In the genomic region with DNA sequence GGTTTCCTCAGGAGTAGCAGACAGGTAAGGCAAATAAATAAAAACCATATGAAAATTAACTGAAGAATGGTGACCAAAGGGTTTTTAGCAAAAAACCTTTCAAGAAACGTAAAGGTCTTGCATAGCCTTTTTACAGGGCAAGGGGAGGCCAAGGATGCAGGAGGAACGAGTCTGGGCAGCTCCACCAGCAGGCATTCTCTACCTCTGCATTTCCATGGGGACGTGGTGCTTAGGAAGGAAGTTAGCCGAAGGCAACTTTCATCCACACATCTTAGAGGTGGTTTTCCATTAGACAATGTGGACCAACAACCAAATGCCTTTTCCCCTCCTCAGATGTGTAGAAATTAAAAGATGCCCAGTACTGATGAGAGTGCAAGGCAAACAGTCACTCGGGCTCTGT, we compare ENCODE assay signal across 24 cellular contexts. TPM values are rescaled to one million over a fixed set of nuclear protein-coding genes. Genes with fewer than 3 reads are reported as not detected.
DNase-seq lines count a peak whose midpoint lies in the region; TF ChIP-seq lines count a peak whose summit lies in the region.
"Had no signal": no experiment of that assay in that cellular context is flagged by ENCODE, and none has a peak within 500 bp of the region (broad histone marks: within the 10 kb centered on the region; RNA-seq: fewer than 3 reads in every experiment).

No MANE protein-coding gene starts in this region.

- 52 to 76% methylated on average over 5 of the region's 5 CpGs for WGBS in esophagus, 2 donors

- H3K4me1 Mint-ChIP-seq in nephron progenitor cell, result peaks cover 4% of the 10 kb centered on the region

- H3K4me1 ChIP-seq in esophagus (ENCODE audit: control insufficient read depth in 2 of 2, insufficient read depth in 2 of 2, low read length in 1 of 2), result peaks cover 7 to 14% of the 10 kb centered on the region in 2 donors

- H3K9me3 Mint-ChIP-seq in nephron progenitor cell, result peaks cover 10% of the 10 kb centered on the region
- H3K9me3 Mint-ChIP-seq: immature natural killer cell; natural killer cell treated with Interleukin-12 subunit alpha and Interleukin-12 subunit beta and Interleukin-15 and Interleukin-18, amount 100 ng/mL, for 72 hours had no signal

- CTCF ChIA-PET in AG04450 (lab: Charles Lee) (no interaction called here), RWPE1 (lab: Yijun Ruan, JAX) (no interaction called here)

- peak overlapping the region; percentile 12 for H3K27ac ChIP-seq in AG04450 (ENCODE audit: low read depth, low read length)
- peak overlapping the region; percentile 65; the same call in 1 of the 2 replicates for H3K27ac ChIP-seq in RWPE1
- H3K27ac ChIP-seq in esophagus (ENCODE audit: low read depth in 2 of 2, low read length in 1 of 2), result peak overlapping the region; percentile 62 to 67
- H3K27ac ChIP-seq: left lung, sigmoid colon had no signal

- peaks cover 11% of the 10 kb centered on the region for H3K27me3 Mint-ChIP-seq in nephron progenitor cell (ENCODE audit: low read depth, poor library complexity)
- H3K27me3 Mint-ChIP-seq: natural killer cell treated with Interleukin-12 subunit alpha and Interleukin-12 subunit beta and Interleukin-15 and Interleukin-18, amount 100 ng/mL, for 72 hours had no signal

- no peak overlapping the region for H3K4me3 ChIP-seq in AG04450 (ENCODE audit: low read depth, low read length)
- H3K4me3 ChIP-seq in esophagus (ENCODE audit: low read depth in 1 of 2, low read length in 2 of 2), result no peak overlapping the region
- H3K4me3 ChIP-seq in foreskin fibroblast (ENCODE audit: low read depth in 1 of 2, low read length in 2 of 2), result no peak overlapping the region
- H3K4me3 ChIP-seq: A549, left lung, sigmoid colon, stomach, tibial nerve had no signal

- H3K36me3 Mint-ChIP-seq in nephron progenitor cell (ENCODE audit: low read depth), result peaks cover 19% of the 10 kb centered on the region
- H3K36me3 Mint-ChIP-seq: natural killer cell treated with Interleukin-12 subunit alpha and Interleukin-12 subunit beta and Interleukin-15 and Interleukin-18, amount 100 ng/mL, for 72 hours had no signal

- H3K36me3 ChIP-seq in esophagus (ENCODE audit: control insufficient read depth in 2 of 2, insufficient read depth in 2 of 2, low read length in 1 of 2), result peaks cover 0 to 9% of the 10 kb centered on the region in 2 donors
- H3K36me3 ChIP-seq: sigmoid colon had no signal

- POLR2A ChIA-PET in AG04450 (lab: Yijun Ruan, JAX) (no interaction called here), RWPE1 (lab: Yijun Ruan, JAX; ENCODE audit: low non-redundant PET) (no interaction called here)

- DNase-seq in AG04450 (ENCODE audit: low read depth, low spot score) (no peak), RWPE1 (ENCODE audit: low spot score) (no peak), nephron progenitor cell (no peak), 8988T (no peak), NOMO-1 treated with dmso at 0.1 percent for 144 hours (lab: John Stamatoyannopoulos, UW; ENCODE audit: unreplicated experiment) (no peak), NCI-H1694 treated with DMSO at 0.1 percent for 48 hours (lab: John Stamatoyannopoulos, UW) (no peak), foreskin fibroblast (no peak)
- DNase-seq: activated CD4-positive, alpha-beta T cell treated with anti-CD3 and anti-CD28 coated beads, Interleukin-2, amount 50 U/mL, for 4 hours; anterior cingulate cortex; caudate nucleus; dermis blood vessel endothelial cell; GF-D8; immature natural killer cell; Kasumi-1; left lung; NCI-H187; NCI-H526 treated with DMSO at 0.1 percent for 48 hours; sigmoid colon; stomach; T1000 had no signal

- H3K27ac Mint-ChIP-seq in nephron progenitor cell, result peak overlapping the region; percentile 59
- H3K27ac Mint-ChIP-seq: natural killer cell treated with Interleukin-12 subunit alpha and Interleukin-12 subunit beta and Interleukin-15 and Interleukin-18, amount 100 ng/mL, for 72 hours had no signal

- peaks cover 3% of the 10 kb centered on the region; the same call in 1 of the 2 replicates for H3K9me3 ChIP-seq in AG04450 (ENCODE audit: control insufficient read depth, insufficient read depth, low read length)
- H3K9me3 ChIP-seq in esophagus (ENCODE audit: control insufficient read depth in 2 of 2, insufficient read depth in 1 of 2, low read depth in 1 of 2, low read length in 1 of 2), result no peaks in the 10 kb centered on the region
- H3K9me3 ChIP-seq: A549, left lung, sigmoid colon, stomach, tibial nerve had no signal

- H3K27me3 ChIP-seq in AG04450 (ENCODE audit: control insufficient read depth, insufficient read depth, low read length), result no peaks in the 10 kb centered on the region
- no peaks in the 10 kb centered on the region for H3K27me3 ChIP-seq in esophagus (ENCODE audit: control insufficient read depth in 1 of 2, insufficient read depth in 2 of 2, low read length in 2 of 2)
- H3K27me3 ChIP-seq: left lung, sigmoid colon, stomach, tibial nerve had no signal

- TF ChIP-seq CTCF in AG04450 (IDR thresholded peaks at IDR 0.05; ENCODE audit: low read depth, low read length), result no peak
- TF ChIP-seq CTCF in RWPE1 (conservative IDR thresholded peaks at IDR 0.05; ENCODE audit: low read depth), result no peak
- no peak for TF ChIP-seq CTCF in nephron progenitor cell (IDR thresholded peaks at IDR 0.05)
- TF ChIP-seq CTCF in foreskin fibroblast (IDR thresholded peaks at IDR 0.05; ENCODE audit: low read depth, low read length), result no peak

- no peak overlapping the region for H3K4me3 Mint-ChIP-seq in nephron progenitor cell
- H3K4me3 Mint-ChIP-seq: immature natural killer cell; natural killer cell treated with Interleukin-12 subunit alpha and Interleukin-12 subunit beta and Interleukin-15 and Interleukin-18, amount 100 ng/mL, for 72 hours had no signal

RNA-seq across cellular contexts. Expression of a gene that starts 20.7 kb away (rescaled TPM):
- polyA plus RNA-seq in AG04450 (2011; rRNA removed), result 24.1 and 25.5 TPM in 2 replicates
- 34.5 and 37.5 TPM in 2 replicates for polyA minus RNA-seq in AG04450 (2011; rRNA and poly(A)+ RNA removed)
- polyA plus RNA-seq in esophagus, result 10 to 100 TPM; 49.9 to 83.2 TPM

RNA-seq across cellular contexts. Expression of a gene that starts 21.1 kb away (rescaled TPM):
- polyA plus RNA-seq in AG04450 (2011; rRNA removed), result 0.52 and 0.77 TPM in 2 replicates
- 0.43 and 1.6 TPM in 2 replicates for polyA minus RNA-seq in AG04450 (2011; rRNA and poly(A)+ RNA removed)
- 1 to 10 TPM in 1 of 2 donors, under 1 TPM in 1; 0.72 to 1.4 TPM for polyA plus RNA-seq in esophagus

Comparison
In these comparisons a context has a peak if more than half of its experiments do, and no peak if none do; other contexts are left out.
1. H3K27ac ChIP-seq: peak in every context shown above with its lines; median percentile 65 in RWPE1; 64 in esophagus; 12 in AG04450.